Comparison of ENCODE assay signal across 8 cellular contexts in genomic region chr1:16366722-16367257, GRCh38. TPM values are rescaled to one million over a fixed set of nuclear protein-coding genes. Genes with fewer than 3 reads are reported as not detected.
DNase-seq lines count a peak whose midpoint lies in the region; ATAC-seq and TF ChIP-seq lines count a peak whose summit lies in the region.

SZRD1 (plus strand) TSS chr1:16367242; CDS start chr1:16367258, 16 bp downstream.

- no peaks in the 10 kb centered on the region for H3K27me3 ChIP-seq in foreskin keratinocyte
- H3K27me3 ChIP-seq in stomach smooth muscle (ENCODE audit: control insufficient read depth in 1 of 2, insufficient read depth in 2 of 2, low read length in 2 of 2): no peaks in the 10 kb centered on the region

- TF ChIP-seq CTCF in HFFc6 (IDR thresholded peaks at IDR 0.05) (no peak), foreskin keratinocyte (conservative IDR thresholded peaks at IDR 0.05) (no peak), neural crest cell (conservative IDR thresholded peaks at IDR 0.05) (no peak)

- peak within 1 kb of the TSS; percentile 75 to 86 for H3K4me3 ChIP-seq in stomach smooth muscle (ENCODE audit: low read length in 2 of 2)

- H3K4me1 Mint-ChIP-seq in HFFc6 (ENCODE audit: low read depth) (peaks cover 30% of the 10 kb centered on the region), neural crest cell (peaks cover 29% of the 10 kb centered on the region)

- H3K27me3 Mint-ChIP-seq in HFFc6 (ENCODE audit: insufficient read depth) (peaks cover 2% of the 10 kb centered on the region), neural crest cell (ENCODE audit: low read depth) (no peaks in the 10 kb centered on the region)

- H3K27ac ChIP-seq in foreskin keratinocyte (peak within 1 kb of the TSS; percentile 95), stomach smooth muscle (ENCODE audit: low read length) (peak within 1 kb of the TSS; percentile 89)

- DNase-seq in HFFc6 (peak; percentile 98), NAMALWA (ENCODE audit: low spot score) (peak; percentile 100), SK-N-DZ (ENCODE audit: low spot score) (peak; percentile 98), foreskin keratinocyte (peak; percentile 97 to 99), neural crest cell (ENCODE audit: low read depth, low spot score) (peak; percentile 82)
- DNase-seq in activated naive CD4-positive, alpha-beta T cell treated with Interleukin-2 at 50 U/mL for 16 hours: peak; percentile 96

- peak within 1 kb of the TSS; percentile 98 for H3K27ac Mint-ChIP-seq in HFFc6
- H3K27ac Mint-ChIP-seq in neural crest cell (ENCODE audit: unreplicated experiment): peak within 1 kb of the TSS; percentile 99

- H3K36me3 ChIP-seq in ES-I3 (ENCODE audit: insufficient read depth, low read length) (no peaks in the 10 kb centered on the region), stomach smooth muscle (ENCODE audit: control insufficient read depth in 2 of 2, insufficient read depth in 2 of 2, low read length in 2 of 2) (no peaks in the 10 kb centered on the region)

- no peaks in the 10 kb centered on the region for H3K9me3 ChIP-seq in ES-I3 (ENCODE audit: control insufficient read depth, insufficient read depth, low read length)
- H3K9me3 ChIP-seq in stomach smooth muscle (ENCODE audit: control insufficient read depth in 2 of 2, low read length in 2 of 2): no peaks in the 10 kb centered on the region

- peaks cover 15% of the 10 kb centered on the region for H3K36me3 Mint-ChIP-seq in HFFc6 (ENCODE audit: low read depth)
- no peaks in the 10 kb centered on the region for H3K36me3 Mint-ChIP-seq in neural crest cell (ENCODE audit: low read depth)

- no peaks in the 10 kb centered on the region for H3K9me3 Mint-ChIP-seq in HFFc6
- H3K9me3 Mint-ChIP-seq in neural crest cell: no peaks in the 10 kb centered on the region

- ATAC-seq in foreskin keratinocyte: peak; percentile 88

- H3K4me3 Mint-ChIP-seq in HFFc6: peak within 1 kb of the TSS; percentile 98
- H3K4me3 Mint-ChIP-seq in neural crest cell: peak within 1 kb of the TSS; percentile 98

- H3K9ac ChIP-seq in ES-I3 (ENCODE audit: low read depth, low read length) (peak within 1 kb of the TSS; percentile 93), stomach smooth muscle (ENCODE audit: low read length in 2 of 2) (peak within 1 kb of the TSS; percentile 73 to 93)

- H3K4me1 ChIP-seq in ES-I3 (ENCODE audit: insufficient read depth, low read length) (peaks cover 5% of the 10 kb centered on the region; the same call in 1 of the 2 replicates), foreskin keratinocyte (peaks cover 13% of the 10 kb centered on the region), stomach smooth muscle (ENCODE audit: control insufficient read depth, insufficient read depth, low read length) (peaks cover 18% of the 10 kb centered on the region)

RNA-seq across cellular contexts. Expression of gene SZRD1, which starts in this region (rescaled TPM):
- total RNA-seq in HFFc6 (2021; fragmentation: NEBNext Ultra II Directional; extraction: Animal tissue kit (Norgen Biotek cat#: 25700)): 100 to 1,000 TPM; 210 to 246 (median 229) TPM
- 42.6 and 43.0 TPM in 2 replicates for polyA plus RNA-seq in SK-N-DZ (2014; cell fraction: cytosol; rRNA removed)
- 20.3 and 28.1 TPM in 2 replicates for polyA plus RNA-seq in SK-N-DZ (2014; cell fraction: nucleus; rRNA removed)
- total RNA-seq in foreskin keratinocyte (126 and 127 TPM in 2 replicates), neural crest cell (153 and 165 TPM in 2 replicates)
- polyA plus RNA-seq in foreskin keratinocyte: 104 and 119 TPM in 2 replicates

Comparison
In these comparisons a context has a peak if more than half of its experiments do, and no peak if none do; other contexts are left out.
1. Peak in every context shown above with its lines: DNase-seq, ATAC-seq, H3K4me3 ChIP-seq and H3K27ac ChIP-seq.